ENCODE assay signal across 1 cellular context in the genomic region with DNA sequence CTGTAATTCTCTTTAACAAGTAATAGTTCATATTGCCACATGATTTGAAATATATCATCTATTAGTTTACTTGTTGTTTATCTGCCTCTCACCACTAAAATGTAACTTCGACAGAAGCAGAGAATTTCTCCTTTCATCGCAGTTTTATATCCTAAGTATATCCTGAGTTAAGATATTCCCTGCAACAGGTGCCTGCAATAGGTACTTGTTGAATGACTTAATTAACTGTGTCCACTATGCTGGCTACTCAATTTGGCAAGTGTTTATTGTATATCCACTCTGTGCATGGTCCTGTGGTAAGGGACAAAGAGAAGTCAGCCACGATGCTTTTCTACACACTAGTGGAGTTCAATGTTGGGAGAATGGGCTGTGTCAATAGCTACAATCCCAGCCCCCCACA.
TF ChIP-seq lines count a peak whose summit lies in the region.

No MANE protein-coding gene starts in this region.

TF ChIP-seq in GM23338, 12 proteins besides CTCF, POLR2A, EP300 and RAD21 (continued from another document):
- TF ChIP-seq, protein P1, sequence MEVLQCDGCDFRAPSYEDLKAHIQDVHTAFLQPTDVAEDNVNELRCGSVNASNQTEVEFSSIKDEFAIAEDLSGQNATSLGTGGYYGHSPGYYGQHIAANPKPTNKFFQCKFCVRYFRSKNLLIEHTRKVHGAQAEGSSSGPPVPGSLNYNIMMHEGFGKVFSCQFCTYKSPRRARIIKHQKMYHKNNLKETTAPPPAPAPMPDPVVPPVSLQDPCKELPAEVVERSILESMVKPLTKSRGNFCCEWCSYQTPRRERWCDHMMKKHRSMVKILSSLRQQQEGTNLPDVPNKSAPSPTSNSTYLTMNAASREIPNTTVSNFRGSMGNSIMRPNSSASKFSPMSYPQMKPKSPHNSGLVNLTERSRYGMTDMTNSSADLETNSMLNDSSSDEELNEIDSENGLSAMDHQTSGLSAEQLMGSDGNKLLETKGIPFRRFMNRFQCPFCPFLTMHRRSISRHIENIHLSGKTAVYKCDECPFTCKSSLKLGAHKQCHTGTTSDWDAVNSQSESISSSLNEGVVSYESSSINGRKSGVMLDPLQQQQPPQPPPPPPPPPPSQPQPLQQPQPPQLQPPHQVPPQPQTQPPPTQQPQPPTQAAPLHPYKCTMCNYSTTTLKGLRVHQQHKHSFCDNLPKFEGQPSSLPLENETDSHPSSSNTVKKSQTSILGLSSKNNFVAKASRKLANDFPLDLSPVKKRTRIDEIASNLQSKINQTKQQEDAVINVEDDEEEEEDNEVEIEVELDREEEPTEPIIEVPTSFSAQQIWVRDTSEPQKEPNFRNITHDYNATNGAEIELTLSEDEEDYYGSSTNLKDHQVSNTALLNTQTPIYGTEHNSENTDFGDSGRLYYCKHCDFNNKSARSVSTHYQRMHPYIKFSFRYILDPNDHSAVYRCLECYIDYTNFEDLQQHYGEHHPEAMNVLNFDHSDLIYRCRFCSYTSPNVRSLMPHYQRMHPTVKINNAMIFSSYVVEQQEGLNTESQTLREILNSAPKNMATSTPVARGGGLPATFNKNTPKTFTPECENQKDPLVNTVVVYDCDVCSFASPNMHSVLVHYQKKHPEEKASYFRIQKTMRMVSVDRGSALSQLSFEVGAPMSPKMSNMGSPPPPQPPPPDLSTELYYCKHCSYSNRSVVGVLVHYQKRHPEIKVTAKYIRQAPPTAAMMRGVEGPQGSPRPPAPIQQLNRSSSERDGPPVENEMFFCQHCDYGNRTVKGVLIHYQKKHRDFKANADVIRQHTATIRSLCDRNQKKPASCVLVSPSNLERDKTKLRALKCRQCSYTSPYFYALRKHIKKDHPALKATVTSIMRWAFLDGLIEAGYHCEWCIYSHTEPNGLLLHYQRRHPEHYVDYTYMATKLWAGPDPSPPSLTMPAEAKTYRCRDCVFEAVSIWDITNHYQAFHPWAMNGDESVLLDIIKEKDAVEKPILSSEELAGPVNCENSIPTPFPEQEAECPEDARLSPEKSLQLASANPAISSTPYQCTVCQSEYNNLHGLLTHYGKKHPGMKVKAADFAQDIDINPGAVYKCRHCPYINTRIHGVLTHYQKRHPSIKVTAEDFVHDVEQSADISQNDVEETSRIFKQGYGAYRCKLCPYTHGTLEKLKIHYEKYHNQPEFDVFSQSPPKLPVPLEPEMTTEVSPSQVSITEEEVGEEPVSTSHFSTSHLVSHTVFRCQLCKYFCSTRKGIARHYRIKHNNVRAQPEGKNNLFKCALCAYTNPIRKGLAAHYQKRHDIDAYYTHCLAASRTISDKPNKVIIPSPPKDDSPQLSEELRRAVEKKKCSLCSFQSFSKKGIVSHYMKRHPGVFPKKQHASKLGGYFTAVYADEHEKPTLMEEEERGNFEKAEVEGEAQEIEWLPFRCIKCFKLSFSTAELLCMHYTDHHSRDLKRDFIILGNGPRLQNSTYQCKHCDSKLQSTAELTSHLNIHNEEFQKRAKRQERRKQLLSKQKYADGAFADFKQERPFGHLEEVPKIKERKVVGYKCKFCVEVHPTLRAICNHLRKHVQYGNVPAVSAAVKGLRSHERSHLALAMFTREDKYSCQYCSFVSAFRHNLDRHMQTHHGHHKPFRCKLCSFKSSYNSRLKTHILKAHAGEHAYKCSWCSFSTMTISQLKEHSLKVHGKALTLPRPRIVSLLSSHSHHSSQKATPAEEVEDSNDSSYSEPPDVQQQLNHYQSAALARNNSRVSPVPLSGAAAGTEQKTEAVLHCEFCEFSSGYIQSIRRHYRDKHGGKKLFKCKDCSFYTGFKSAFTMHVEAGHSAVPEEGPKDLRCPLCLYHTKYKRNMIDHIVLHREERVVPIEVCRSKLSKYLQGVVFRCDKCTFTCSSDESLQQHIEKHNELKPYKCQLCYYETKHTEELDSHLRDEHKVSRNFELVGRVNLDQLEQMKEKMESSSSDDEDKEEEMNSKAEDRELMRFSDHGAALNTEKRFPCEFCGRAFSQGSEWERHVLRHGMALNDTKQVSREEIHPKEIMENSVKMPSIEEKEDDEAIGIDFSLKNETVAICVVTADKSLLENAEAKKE (CRISPR knock-in tag; IDR thresholded peaks at IDR 0.05) = no peak
- TF ChIP-seq, protein P2, sequence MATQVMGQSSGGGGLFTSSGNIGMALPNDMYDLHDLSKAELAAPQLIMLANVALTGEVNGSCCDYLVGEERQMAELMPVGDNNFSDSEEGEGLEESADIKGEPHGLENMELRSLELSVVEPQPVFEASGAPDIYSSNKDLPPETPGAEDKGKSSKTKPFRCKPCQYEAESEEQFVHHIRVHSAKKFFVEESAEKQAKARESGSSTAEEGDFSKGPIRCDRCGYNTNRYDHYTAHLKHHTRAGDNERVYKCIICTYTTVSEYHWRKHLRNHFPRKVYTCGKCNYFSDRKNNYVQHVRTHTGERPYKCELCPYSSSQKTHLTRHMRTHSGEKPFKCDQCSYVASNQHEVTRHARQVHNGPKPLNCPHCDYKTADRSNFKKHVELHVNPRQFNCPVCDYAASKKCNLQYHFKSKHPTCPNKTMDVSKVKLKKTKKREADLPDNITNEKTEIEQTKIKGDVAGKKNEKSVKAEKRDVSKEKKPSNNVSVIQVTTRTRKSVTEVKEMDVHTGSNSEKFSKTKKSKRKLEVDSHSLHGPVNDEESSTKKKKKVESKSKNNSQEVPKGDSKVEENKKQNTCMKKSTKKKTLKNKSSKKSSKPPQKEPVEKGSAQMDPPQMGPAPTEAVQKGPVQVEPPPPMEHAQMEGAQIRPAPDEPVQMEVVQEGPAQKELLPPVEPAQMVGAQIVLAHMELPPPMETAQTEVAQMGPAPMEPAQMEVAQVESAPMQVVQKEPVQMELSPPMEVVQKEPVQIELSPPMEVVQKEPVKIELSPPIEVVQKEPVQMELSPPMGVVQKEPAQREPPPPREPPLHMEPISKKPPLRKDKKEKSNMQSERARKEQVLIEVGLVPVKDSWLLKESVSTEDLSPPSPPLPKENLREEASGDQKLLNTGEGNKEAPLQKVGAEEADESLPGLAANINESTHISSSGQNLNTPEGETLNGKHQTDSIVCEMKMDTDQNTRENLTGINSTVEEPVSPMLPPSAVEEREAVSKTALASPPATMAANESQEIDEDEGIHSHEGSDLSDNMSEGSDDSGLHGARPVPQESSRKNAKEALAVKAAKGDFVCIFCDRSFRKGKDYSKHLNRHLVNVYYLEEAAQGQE (IDR thresholded peaks at IDR 0.05; ENCODE audit: unreplicated experiment) = no peak
- no peak for TF ChIP-seq STAT1 (IDR thresholded peaks at IDR 0.05; ENCODE audit: unreplicated experiment)
- TF ChIP-seq JUNB (IDR thresholded peaks at IDR 0.05; ENCODE audit: unreplicated experiment) = no peak
- no peak for TF ChIP-seq NANOG (IDR thresholded peaks at IDR 0.05; ENCODE audit: borderline replicate concordance)
